8 cellular contexts compared by ENCODE assay signal in the genomic region with DNA sequence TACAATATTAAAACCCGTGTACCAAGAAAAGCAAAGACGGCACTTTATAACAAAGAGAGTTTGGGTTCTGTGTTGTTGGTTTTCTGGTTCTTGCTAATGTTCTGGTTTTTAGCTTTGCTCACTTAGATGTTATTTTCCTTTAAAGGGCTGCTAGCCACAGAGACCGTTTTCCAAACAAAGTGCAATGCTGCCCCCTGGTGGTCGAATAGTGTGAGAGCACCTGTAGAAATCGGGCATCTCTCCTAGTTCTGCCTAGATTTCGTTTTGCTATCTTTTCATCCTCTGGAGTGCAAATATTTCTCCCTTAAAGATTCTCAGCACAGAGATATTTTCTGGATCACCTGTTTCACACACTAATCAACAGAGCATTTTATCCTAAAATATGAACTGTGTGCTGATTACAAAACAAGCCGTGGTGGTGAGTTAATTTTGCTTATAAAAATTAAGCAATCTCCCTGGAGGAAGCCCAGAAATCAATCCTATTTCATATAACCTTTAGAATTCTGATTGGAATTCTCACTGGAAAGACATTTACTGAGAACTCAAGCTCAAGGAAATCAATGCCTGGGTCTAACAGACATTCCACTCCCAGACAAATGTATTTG.
DNase-seq lines count a peak whose midpoint lies in the region; ATAC-seq and TF ChIP-seq lines count a peak whose summit lies in the region.

No MANE protein-coding gene starts in this region.

- DNase-seq in D341Med (ENCODE audit: low spot score) (peak; percentile 70), OCI-LY7 (ENCODE audit: low spot score) (peak; percentile 76), activated T-cell treated with anti-CD3 and anti-CD28 coated beads for 4 hours (peak; percentile 62)
- DNase-seq in natural killer cell treated with Interleukin-12 subunit alpha and Interleukin-12 subunit beta and Interleukin-15 and Interleukin-18, amount 100 ng/mL, for 72 hours (ENCODE audit: low spot score), result peak; percentile 62
- peak; percentile 35 for DNase-seq in stimulated activated naive B cell treated with anti-CD40 and anti-IgM and Interleukin-4, amounts not matched to agents 10 μg/mL and 1 μg/mL and 100 μg/mL, for 72 hours

- intact Hi-C loops in OCI-LY7 (cut with micrococcal nuclease; ENCODE audit: unreplicated experiment), result loop anchor here (1.0 to 10.0 kb wide), 6 partner anchors 190 to 948 kb away; no protein-coding TSS in a partner anchor

- CTCF ChIA-PET in OCI-LY7 (lab: Charles Lee; ENCODE audit: unreplicated experiment), result interaction anchor here (0.6 kb wide), 1 partner anchor 50 kb away, joined by 3 read pairs; no protein-coding TSS in a partner anchor

- TF ChIP-seq CTCF in OCI-LY7 (conservative IDR thresholded peaks at IDR 0.05; ENCODE audit: low read length), result peak; percentile 99

- H3K9ac ChIP-seq in HUES6 (ENCODE audit: low read length), result no peak overlapping the region

- no peaks in the 10 kb centered on the region for H3K9me2 ChIP-seq in OCI-LY7 (ENCODE audit: insufficient read depth, low read length)

- H3K36me3 Mint-ChIP-seq in natural killer cell treated with Interleukin-12 subunit alpha and Interleukin-12 subunit beta and Interleukin-15 and Interleukin-18, amount 100 ng/mL, for 72 hours, result no peaks in the 10 kb centered on the region
- H3K36me3 Mint-ChIP-seq in stimulated activated naive B cell treated with anti-CD40 and anti-IgM and Interleukin-4, amounts not matched to agents 10 μg/mL and 1 μg/mL and 100 μg/mL, for 72 hours, result no peaks in the 10 kb centered on the region

- H3K4me1 Mint-ChIP-seq in natural killer cell treated with Interleukin-12 subunit alpha and Interleukin-12 subunit beta and Interleukin-15 and Interleukin-18, amount 100 ng/mL, for 72 hours (ENCODE audit: low read depth in 2 of 2), result no peaks in the 10 kb centered on the region
- no peaks in the 10 kb centered on the region for H3K4me1 Mint-ChIP-seq in stimulated activated naive B cell treated with anti-CD40 and anti-IgM and Interleukin-4, amounts not matched to agents 10 μg/mL and 1 μg/mL and 100 μg/mL, for 72 hours

- no peaks in the 10 kb centered on the region for H3K9me3 Mint-ChIP-seq in natural killer cell treated with Interleukin-12 subunit alpha and Interleukin-12 subunit beta and Interleukin-15 and Interleukin-18, amount 100 ng/mL, for 72 hours
- H3K9me3 Mint-ChIP-seq in stimulated activated naive B cell treated with anti-CD40 and anti-IgM and Interleukin-4, amounts not matched to agents 10 μg/mL and 1 μg/mL and 100 μg/mL, for 72 hours, result no peaks in the 10 kb centered on the region

- no peaks in the 10 kb centered on the region for H3K36me3 ChIP-seq in HUES6 (ENCODE audit: control insufficient read depth, insufficient read depth, low read length)
- H3K36me3 ChIP-seq in OCI-LY7 (ENCODE audit: insufficient read depth, low read length), result no peaks in the 10 kb centered on the region

- POLR2A ChIA-PET in OCI-LY7 (lab: Charles Lee), result interaction anchor here (0.6 to 0.8 kb wide), 2 partner anchors 19 to 209 kb away, joined by 3 read pairs; no protein-coding TSS in a partner anchor

- H3K79me2 ChIP-seq in OCI-LY7 (ENCODE audit: insufficient read depth, low read depth, low read length), result no peaks in the 10 kb centered on the region

- H4K20me1 ChIP-seq in OCI-LY7 (ENCODE audit: insufficient read depth, low read length), result no peaks in the 10 kb centered on the region

- no peaks in the 10 kb centered on the region for H3K27me3 ChIP-seq in HUES6 (ENCODE audit: control insufficient read depth, insufficient read depth, low read length)

- no peak overlapping the region for H3K27ac Mint-ChIP-seq in natural killer cell treated with Interleukin-12 subunit alpha and Interleukin-12 subunit beta and Interleukin-15 and Interleukin-18, amount 100 ng/mL, for 72 hours
- H3K27ac Mint-ChIP-seq in stimulated activated naive B cell treated with anti-CD40 and anti-IgM and Interleukin-4, amounts not matched to agents 10 μg/mL and 1 μg/mL and 100 μg/mL, for 72 hours, result no peak overlapping the region

- H3K4me3 Mint-ChIP-seq in natural killer cell treated with Interleukin-12 subunit alpha and Interleukin-12 subunit beta and Interleukin-15 and Interleukin-18, amount 100 ng/mL, for 72 hours, result no peak overlapping the region
- no peak overlapping the region for H3K4me3 Mint-ChIP-seq in stimulated activated naive B cell treated with anti-CD40 and anti-IgM and Interleukin-4, amounts not matched to agents 10 μg/mL and 1 μg/mL and 100 μg/mL, for 72 hours

- peaks cover 20% of the 10 kb centered on the region for H3K4me1 ChIP-seq in HUES6 (ENCODE audit: control insufficient read depth, insufficient read depth, low read length)
- H3K4me1 ChIP-seq in OCI-LY7 (ENCODE audit: insufficient read depth, low read length, poor library complexity, severe bottlenecking), result no peaks in the 10 kb centered on the region

- peaks cover 11 to 27% of the 10 kb centered on the region in 2 donors for H3K27me3 Mint-ChIP-seq in natural killer cell treated with Interleukin-12 subunit alpha and Interleukin-12 subunit beta and Interleukin-15 and Interleukin-18, amount 100 ng/mL, for 72 hours
- H3K27me3 Mint-ChIP-seq in stimulated activated naive B cell treated with anti-CD40 and anti-IgM and Interleukin-4, amounts not matched to agents 10 μg/mL and 1 μg/mL and 100 μg/mL, for 72 hours, result peaks cover 25 to 30% of the 10 kb centered on the region in 2 donors

- ATAC-seq in GM21423 (IDR thresholded peaks at IDR 0.05; ENCODE audit: unreplicated experiment) (peak; percentile 79), esophagus mucosa (peak; percentile 77)
- ATAC-seq in natural killer cell treated with Interleukin-12 subunit alpha and Interleukin-12 subunit beta and Interleukin-15 and Interleukin-18, amount 100 ng/mL, for 72 hours, result no peak
- ATAC-seq in stimulated activated naive B cell treated with anti-CD40 and anti-IgM and Interleukin-4, amounts not matched to agents 10 μg/mL and 1 μg/mL and 100 μg/mL, for 72 hours (replicated peaks), result peak; percentile 64 to 78

- no peak overlapping the region for H3K4me2 ChIP-seq in OCI-LY7 (ENCODE audit: low read length)

- H3K4me3 ChIP-seq in HUES6 (ENCODE audit: low read depth, low read length) (no peak overlapping the region), OCI-LY7 (ENCODE audit: low read depth, low read length, poor library complexity, severe bottlenecking) (no peak overlapping the region)

- no peak overlapping the region; the same call in 1 of the 2 replicates for H2AFZ ChIP-seq in OCI-LY7 (ENCODE audit: low read length)

- H3K27ac ChIP-seq in HUES6 (ENCODE audit: low read depth, low read length), result peak overlapping the region; percentile 27; the same call in 1 of the 2 replicates
- H3K27ac ChIP-seq in OCI-LY7 (ENCODE audit: low read depth, low read length, poor library complexity, severe bottlenecking), result no peak overlapping the region

- H3K9me3 ChIP-seq in HUES6 (ENCODE audit: control insufficient read depth, insufficient read depth, low read depth, low read length), result no peaks in the 10 kb centered on the region
- no peaks in the 10 kb centered on the region for H3K9me3 ChIP-seq in OCI-LY7 (ENCODE audit: low read length)

- no TSS peak for BruUV-seq in OCI-LY7 (replicated peaks; lab: Mats Ljungman, UMichigan)

Comparison
In these comparisons a context has a peak if more than half of its experiments do, and no peak if none do; other contexts are left out.
1. ATAC-seq: peak in GM21423 (single experiment), esophagus mucosa (single experiment) and stimulated activated naive B cell treated with anti-CD40 and anti-IgM and Interleukin-4, amounts not matched to agents 10 μg/mL and 1 μg/mL and 100 μg/mL, for 72 hours (2 of 2); none in natural killer cell treated with Interleukin-12 subunit alpha and Interleukin-12 subunit beta and Interleukin-15 and Interleukin-18, amount 100 ng/mL, for 72 hours (0 of 2).
2. Peak in every context shown above with its lines, with median percentiles within 50 percentile points of each other: DNase-seq.